8 cellular contexts compared by ENCODE assay signal in genomic region chr6:35370799-35371493, GRCh38. TPM values are rescaled to one million over a fixed set of nuclear protein-coding genes. Genes with fewer than 3 reads are reported as not detected.
A peak's percentile ranks its signal among the peaks of the same experiment; 100 is the strongest.
DNase-seq lines count a peak whose midpoint lies in the region; ATAC-seq, FAIRE-seq and TF ChIP-seq lines count a peak whose summit lies in the region.

No MANE protein-coding gene starts in this region.

- 71 to 72% methylated on average over 9 of the region's 9 CpGs for WGBS in aorta, 2 donors

- peaks cover 31% of the 10 kb centered on the region for H3K4me1 Mint-ChIP-seq in MCF 10A (ENCODE audit: insufficient read depth, unreplicated experiment)
- H3K4me1 Mint-ChIP-seq in activated T-helper 1 cell treated with anti-CD3 and anti-CD28 coated beads, Interleukin-12 subunit alpha, Interleukin-12 subunit beta, Interleukin-2, Interleukin-4 antibody, amounts not matched to agents 30 ng/mL and 10 ng/mL and 1 ng/mL, durations not matched to agents 14 hours and 24 hours and 36 hours (ENCODE audit: low read depth) = peaks cover 51% of the 10 kb centered on the region

- ATAC-seq in aorta (ENCODE audit: low FRiP score) = peak; percentile 56
- no peak for ATAC-seq in HG02973 (IDR thresholded peaks at IDR 0.05; ENCODE audit: unreplicated experiment)

- H3K27ac ChIP-seq in breast epithelium (no peak overlapping the region), keratinocyte (ENCODE audit: control insufficient read depth, insufficient read depth, low read length) (peak overlapping the region; percentile 83), aorta (ENCODE audit: low read depth in 1 of 2, low read length in 2 of 2) (no peak overlapping the region)

- H3K9me1 ChIP-seq in keratinocyte (ENCODE audit: control insufficient read depth, extremely low read depth, insufficient read depth, low read length) = peaks cover 4% of the 10 kb centered on the region

- CTCF ChIA-PET in MCF 10A (lab: Yijun Ruan, JAX) = interaction anchor here (0.5 to 0.8 kb wide), 4 partner anchors 10 to 97 kb away, joined by 3 to 4 read pairs (median 4); partner anchors contain the start of gene RPL10A

- peak overlapping the region; percentile 54 for H3K27ac Mint-ChIP-seq in MCF 10A (ENCODE audit: low read depth, unreplicated experiment)
- H3K27ac Mint-ChIP-seq in activated T-helper 1 cell treated with anti-CD3 and anti-CD28 coated beads, Interleukin-12 subunit alpha, Interleukin-12 subunit beta, Interleukin-2, Interleukin-4 antibody, amounts not matched to agents 30 ng/mL and 10 ng/mL and 1 ng/mL, durations not matched to agents 14 hours and 24 hours and 36 hours = peak overlapping the region; percentile 88

- H3K27me3 Mint-ChIP-seq in MCF 10A (ENCODE audit: insufficient read depth, unreplicated experiment) = no peaks in the 10 kb centered on the region
- no peaks in the 10 kb centered on the region for H3K27me3 Mint-ChIP-seq in activated T-helper 1 cell treated with anti-CD3 and anti-CD28 coated beads, Interleukin-12 subunit alpha, Interleukin-12 subunit beta, Interleukin-2, Interleukin-4 antibody, amounts not matched to agents 30 ng/mL and 10 ng/mL and 1 ng/mL, durations not matched to agents 14 hours and 24 hours and 36 hours (ENCODE audit: insufficient read depth)

- intact Hi-C loops in MCF 10A (cut with micrococcal nuclease) (no loop called here), breast epithelium (cut with DNase I; ENCODE audit: low total_unique reads) (no loop called here), aorta (cut with DNase I) (no loop called here)
- intact Hi-C loops in activated T-helper 1 cell treated with anti-CD3 and anti-CD28 coated beads, Interleukin-12 subunit alpha, Interleukin-12 subunit beta, Interleukin-2, Interleukin-4 antibody, amounts not matched to agents 30 ng/mL and 10 ng/mL and 1 ng/mL, durations not matched to agents 14 hours and 24 hours and 36 hours (cut with micrococcal nuclease) = no loop called here

- dilution Hi-C loops in keratinocyte (cut with MboI; ENCODE audit: extremely low pct_ligation_motif_present, low sequenced_read_pairs) = no loop called here

- POLR2A ChIA-PET in MCF 10A (lab: Yijun Ruan, JAX) = interaction anchor here (0.6 kb wide), 1 partner anchor 125 kb away, joined by 3 read pairs; no protein-coding TSS in a partner anchor

- DNase-seq in MCF 10A (ENCODE audit: unreplicated experiment) (no peak), breast epithelium (ENCODE audit: low spot score in 2 of 2) (no peak), keratinocyte (ENCODE audit: low read depth, low spot score) (no peak), aorta (peak in 1 of 2 donors; percentile 77), COLO668 (lab: John Stamatoyannopoulos, UW; ENCODE audit: unreplicated experiment) (no peak), NCI-H2171 (lab: John Stamatoyannopoulos, UW) (no peak)
- no peak for DNase-seq in activated T-helper 1 cell treated with anti-CD3 and anti-CD28 coated beads, Interleukin-12 subunit alpha, Interleukin-12 subunit beta, Interleukin-2, Interleukin-4 antibody, amounts not matched to agents 30 ng/mL and 10 ng/mL and 1 ng/mL, durations not matched to agents 14 hours and 24 hours and 36 hours (ENCODE audit: low spot score)

- H3K4me3 Mint-ChIP-seq in MCF 10A (ENCODE audit: unreplicated experiment) = no peak overlapping the region
- H3K4me3 Mint-ChIP-seq in activated T-helper 1 cell treated with anti-CD3 and anti-CD28 coated beads, Interleukin-12 subunit alpha, Interleukin-12 subunit beta, Interleukin-2, Interleukin-4 antibody, amounts not matched to agents 30 ng/mL and 10 ng/mL and 1 ng/mL, durations not matched to agents 14 hours and 24 hours and 36 hours = peak overlapping the region; percentile 57

- no peak for TF ChIP-seq POLR2A in breast epithelium (IDR thresholded peaks at IDR 0.05)

- no peak overlapping the region for H3K9ac ChIP-seq in keratinocyte (ENCODE audit: control insufficient read depth, extremely low read depth, insufficient read depth, low read length)

- no peaks in the 10 kb centered on the region for H3K9me3 Mint-ChIP-seq in MCF 10A (ENCODE audit: unreplicated experiment)
- H3K9me3 Mint-ChIP-seq in activated T-helper 1 cell treated with anti-CD3 and anti-CD28 coated beads, Interleukin-12 subunit alpha, Interleukin-12 subunit beta, Interleukin-2, Interleukin-4 antibody, amounts not matched to agents 30 ng/mL and 10 ng/mL and 1 ng/mL, durations not matched to agents 14 hours and 24 hours and 36 hours = no peaks in the 10 kb centered on the region

- TF ChIP-seq CTCF in MCF 10A (IDR thresholded peaks at IDR 0.05; ENCODE audit: unreplicated experiment) (no peak), breast epithelium (IDR thresholded peaks at IDR 0.05) (no peak), keratinocyte (optimal IDR thresholded peaks at IDR 0.05 in 1 of 3, IDR thresholded peaks at IDR 0.05 in 1 of 3, conservative IDR thresholded peaks at IDR 0.05 in 1 of 3; ENCODE audit: extremely low read depth in 1 of 3, insufficient read depth in 2 of 3, low read length in 3 of 3) (no peak)

- H2AFZ ChIP-seq in keratinocyte (ENCODE audit: control insufficient read depth, low read length) = no peak overlapping the region

- peak overlapping the region; percentile 63 for H3K4me2 ChIP-seq in keratinocyte (ENCODE audit: control insufficient read depth, extremely low read depth, insufficient read depth, low read depth, low read length)

- H3K27me3 ChIP-seq in breast epithelium (no peaks in the 10 kb centered on the region), keratinocyte (ENCODE audit: control insufficient read depth, extremely low read depth, insufficient read depth, low read length) (no peaks in the 10 kb centered on the region), aorta (ENCODE audit: control insufficient read depth in 1 of 2, insufficient read depth in 2 of 2, low read length in 1 of 2) (no peaks in the 10 kb centered on the region)

- H3K4me3 ChIP-seq in breast epithelium (no peak overlapping the region), keratinocyte (ENCODE audit: control insufficient read depth in 2 of 3, extremely low read depth in 1 of 3, insufficient read depth in 2 of 3, low read depth in 1 of 3, low read length in 3 of 3) (no peak overlapping the region), aorta (ENCODE audit: low read length in 2 of 2) (no peak overlapping the region)

- H3K9me3 ChIP-seq in breast epithelium (no peaks in the 10 kb centered on the region), keratinocyte (ENCODE audit: control insufficient read depth, low read depth, low read length) (no peaks in the 10 kb centered on the region), aorta (ENCODE audit: control insufficient read depth, low read length) (no peaks in the 10 kb centered on the region)

- peaks cover 13% of the 10 kb centered on the region for H3K79me2 ChIP-seq in keratinocyte (ENCODE audit: control insufficient read depth, insufficient read depth, low read length)

- H3K4me1 ChIP-seq in breast epithelium (peaks cover 0 to 7% of the 10 kb centered on the region in 2 donors), keratinocyte (ENCODE audit: control insufficient read depth, extremely low read depth, insufficient read depth, low read length) (peaks cover 38% of the 10 kb centered on the region), aorta (ENCODE audit: control insufficient read depth in 1 of 2, insufficient read depth in 2 of 2, low read length in 2 of 2) (no peaks in the 10 kb centered on the region)

- BruUV-seq in MCF 10A (replicated peaks; lab: Mats Ljungman, UMichigan) = no TSS peak

- no peaks in the 10 kb centered on the region for H4K20me1 ChIP-seq in keratinocyte (ENCODE audit: control insufficient read depth, extremely low read depth, insufficient read depth, low read length)

- FAIRE-seq in keratinocyte (lab: Jason Lieb, UNC) = no peak

- H3K36me3 Mint-ChIP-seq in MCF 10A (ENCODE audit: insufficient read depth, unreplicated experiment) = no peaks in the 10 kb centered on the region
- H3K36me3 Mint-ChIP-seq in activated T-helper 1 cell treated with anti-CD3 and anti-CD28 coated beads, Interleukin-12 subunit alpha, Interleukin-12 subunit beta, Interleukin-2, Interleukin-4 antibody, amounts not matched to agents 30 ng/mL and 10 ng/mL and 1 ng/mL, durations not matched to agents 14 hours and 24 hours and 36 hours (ENCODE audit: low read depth) = peaks cover 30% of the 10 kb centered on the region

- no peaks in the 10 kb centered on the region for H3K36me3 ChIP-seq in breast epithelium
- no peaks in the 10 kb centered on the region for H3K36me3 ChIP-seq in keratinocyte (ENCODE audit: control insufficient read depth in 2 of 2, extremely low read depth in 1 of 2, insufficient read depth in 2 of 2, low read length in 2 of 2)
- no peaks in the 10 kb centered on the region for H3K36me3 ChIP-seq in aorta (ENCODE audit: control insufficient read depth in 1 of 2, insufficient read depth in 2 of 2, low read length in 1 of 2)

RNA-seq across cellular contexts. Expression of gene PPARD, which starts 28.6 kb away (rescaled TPM):
- total RNA-seq in MCF 10A (2022) (13.8 and 16.8 TPM in 2 replicates), breast epithelium (10 to 100 TPM in 2 of 3 donors, 1 to 10 TPM in 1; 7.2 to 11.1 (median 10.7) TPM), aorta (10 to 100 TPM; 24.9 to 27.7 TPM)
- 17.4 and 18.8 TPM in 2 replicates for total RNA-seq in activated T-helper 1 cell treated with anti-CD3 and anti-CD28 coated beads, Interleukin-12 subunit alpha, Interleukin-12 subunit beta, Interleukin-2, Interleukin-4 antibody, amounts not matched to agents 30 ng/mL and 10 ng/mL and 1 ng/mL, durations not matched to agents 14 hours and 24 hours and 36 hours
- polyA plus RNA-seq in keratinocyte (15.1 to 24.4 TPM (median 20.6 TPM) in 3 replicates), aorta (10 to 100 TPM in 1 of 2 donors, 1 to 10 TPM in 1; 5.9 to 16.7 TPM)
- 11.1 TPM for polyA plus RNA-seq in keratinocyte (2011; ENCODE audit: low read depth)
- polyA plus RNA-seq in keratinocyte (2011; cell fraction: cytosol; rRNA removed) = 17.4 and 22.7 TPM in 2 replicates
- 30.6 and 39.0 TPM in 2 replicates for polyA plus RNA-seq in keratinocyte (2011; cell fraction: nucleus; rRNA removed)
- 31.1 and 48.5 TPM in 2 replicates for polyA plus RNA-seq in keratinocyte (2012; ENCODE audit: low replicate concordance)
- polyA minus RNA-seq in keratinocyte = 28.7 to 66.9 TPM (median 29.2 TPM) in 3 replicates
- 21.1 TPM for polyA minus RNA-seq in keratinocyte (2011; cell fraction: cytosol; rRNA and poly(A)+ RNA removed)
- 16.0 and 19.2 TPM in 2 replicates for polyA minus RNA-seq in keratinocyte (2011; cell fraction: nucleus; rRNA and poly(A)+ RNA removed)
